Comparison of ENCODE assay signal across 8 cellular contexts in genomic region chr18:62525611-62526010, GRCh38. TPM values are rescaled to one million over a fixed set of nuclear protein-coding genes. Genes with fewer than 3 reads are reported as not detected.
DNase-seq lines count a peak whose midpoint lies in the region; ATAC-seq and TF ChIP-seq lines count a peak whose summit lies in the region.

No MANE protein-coding gene starts in this region.

- intact Hi-C loops in tibial artery (cut with DNase I; ENCODE audit: low total_unique reads), result loop anchor here (5.0 to 10.0 kb wide), 4 partner anchors 192 to 899 kb away; partner anchors contain the start of genes PHLPP1, PIGN, RELCH and VPS4B

- H3K9me3 ChIP-seq in tibial artery, result no peaks in the 10 kb centered on the region

- TF ChIP-seq CTCF in tibial artery (IDR thresholded peaks at IDR 0.05), result no peak
- no peak for TF ChIP-seq CTCF in GM10248 (IDR thresholded peaks at IDR 0.05; ENCODE audit: control extremely low read depth, extremely low read depth, low read depth, missing control alignments)

- H3K4me1 ChIP-seq in tibial artery, result peaks cover 0 to 51% (median 18%) of the 10 kb centered on the region in 4 donors

- no peak for DNase-seq in activated CD8-positive, alpha-beta memory T cell treated with anti-CD3 and anti-CD28 coated beads, Interleukin-2, amount 10 ng/mL, durations not matched to agents 7 days and 5 days
- no peak for DNase-seq in activated CD8-positive, alpha-beta memory T cell treated with anti-CD3 and anti-CD28 coated beads for 24 hours
- DNase-seq in activated naive CD4-positive, alpha-beta T cell treated with anti-CD3 and anti-CD28 coated beads, Interleukin-2, amount 50 U/mL, for 72 hours (ENCODE audit: low spot score in 2 of 2), result no peak
- DNase-seq in kidney tubule cell (ENCODE audit: low spot score) (peak; percentile 17), tibial artery (no peak), GM10248 (ENCODE audit: extremely low spot score) (no peak), cortex of kidney (lab: John Stamatoyannopoulos, UW) (no peak)

- H3K4me3 Mint-ChIP-seq in activated CD8-positive, alpha-beta memory T cell treated with anti-CD3 and anti-CD28 coated beads, Interleukin-2, amount 10 ng/mL, durations not matched to agents 7 days and 5 days, result peak overlapping the region; percentile 93

- no peaks in the 10 kb centered on the region for H3K36me3 ChIP-seq in tibial artery

- CTCF ChIA-PET in activated CD8-positive, alpha-beta memory T cell treated with anti-CD3 and anti-CD28 coated beads, Interleukin-2, amount 10 ng/mL, durations not matched to agents 7 days and 5 days (lab: Charles Lee), result interaction anchor here (1.4 to 1.7 kb wide), 2 partner anchors 62 to 100 kb away, joined by 3 to 6 read pairs; no protein-coding TSS in a partner anchor
- CTCF ChIA-PET in GM10248 (lab: Yijun Ruan, JAX), result no interaction called here

- H3K4me1 Mint-ChIP-seq in activated CD8-positive, alpha-beta memory T cell treated with anti-CD3 and anti-CD28 coated beads, Interleukin-2, amount 10 ng/mL, durations not matched to agents 7 days and 5 days, result peaks cover 39% of the 10 kb centered on the region

- H3K27me3 Mint-ChIP-seq in activated CD8-positive, alpha-beta memory T cell treated with anti-CD3 and anti-CD28 coated beads, Interleukin-2, amount 10 ng/mL, durations not matched to agents 7 days and 5 days, result no peaks in the 10 kb centered on the region

- H3K27me3 ChIP-seq in tibial artery, result no peaks in the 10 kb centered on the region

- peak overlapping the region; percentile 95 for H3K27ac Mint-ChIP-seq in activated CD8-positive, alpha-beta memory T cell treated with anti-CD3 and anti-CD28 coated beads, Interleukin-2, amount 10 ng/mL, durations not matched to agents 7 days and 5 days
- peak overlapping the region; percentile 91 to 99 for H3K27ac Mint-ChIP-seq in activated naive CD4-positive, alpha-beta T cell treated with anti-CD3 and anti-CD28 coated beads, Interleukin-2, amount 50 U/mL, for 72 hours

- no peaks in the 10 kb centered on the region for H3K9me3 Mint-ChIP-seq in activated CD8-positive, alpha-beta memory T cell treated with anti-CD3 and anti-CD28 coated beads, Interleukin-2, amount 10 ng/mL, durations not matched to agents 7 days and 5 days (ENCODE audit: low read depth)
- no peaks in the 10 kb centered on the region for H3K9me3 Mint-ChIP-seq in activated naive CD4-positive, alpha-beta T cell treated with anti-CD3 and anti-CD28 coated beads, Interleukin-2, amount 50 U/mL, for 72 hours

- H3K27ac ChIP-seq in tibial artery, result peak overlapping the region; percentile 99 to 100

- POLR2A ChIA-PET in GM10248 (lab: Yijun Ruan, JAX), result no interaction called here

- H3K4me3 ChIP-seq in tibial artery, result peak overlapping the region; percentile 98

- H3K36me3 Mint-ChIP-seq in activated CD8-positive, alpha-beta memory T cell treated with anti-CD3 and anti-CD28 coated beads, Interleukin-2, amount 10 ng/mL, durations not matched to agents 7 days and 5 days, result peaks cover 37% of the 10 kb centered on the region
- peaks cover 15 to 22% of the 10 kb centered on the region in 2 donors for H3K36me3 Mint-ChIP-seq in activated naive CD4-positive, alpha-beta T cell treated with anti-CD3 and anti-CD28 coated beads, Interleukin-2, amount 50 U/mL, for 72 hours

- ATAC-seq in activated CD8-positive, alpha-beta memory T cell treated with anti-CD3 and anti-CD28 coated beads, Interleukin-2, amount 10 ng/mL, durations not matched to agents 7 days and 5 days, result no peak
- no peak for ATAC-seq in activated naive CD4-positive, alpha-beta T cell treated with anti-CD3 and anti-CD28 coated beads, Interleukin-2, amount 50 U/mL, for 72 hours
- no peak for ATAC-seq in HG03457 (IDR thresholded peaks at IDR 0.05; ENCODE audit: unreplicated experiment)

RNA-seq across cellular contexts. Expression of gene ZCCHC2, which starts 2.8 kb away (rescaled TPM):
- 10 to 100 TPM; 45.7 to 71.8 TPM for total RNA-seq in activated CD8-positive, alpha-beta memory T cell treated with anti-CD3 and anti-CD28 coated beads, Interleukin-2, amount 10 ng/mL, durations not matched to agents 7 days and 5 days
- 10 to 100 TPM; 33.8 to 66.0 TPM for total RNA-seq in activated naive CD4-positive, alpha-beta T cell treated with anti-CD3 and anti-CD28 coated beads, Interleukin-2, amount 50 U/mL, for 72 hours
